11 cellular contexts compared by ENCODE assay signal in genomic region chr1:225654688-225655508, GRCh38. TPM values are rescaled to one million over a fixed set of nuclear protein-coding genes. Genes with fewer than 3 reads are reported as not detected.
DNase-seq lines count a peak whose midpoint lies in the region; ATAC-seq and TF ChIP-seq lines count a peak whose summit lies in the region.
"Had no signal": no experiment of that assay in that cellular context is flagged by ENCODE, and none has a peak within 500 bp of the region (broad histone marks: within the 10 kb centered on the region; RNA-seq: fewer than 3 reads in every experiment).

No MANE protein-coding gene starts in this region.

- no peak overlapping the region for H3K27ac ChIP-seq in CD4-positive, alpha-beta T cell (ENCODE audit: low read depth, low read length)
- peak overlapping the region; percentile 47 for H3K27ac ChIP-seq in parathyroid adenoma
- H3K27ac ChIP-seq: HL-60 had no signal

- H3K79me2 ChIP-seq in Loucy (ENCODE audit: insufficient read depth, low read length) = peaks cover 26% of the 10 kb centered on the region
- no peaks in the 10 kb centered on the region for H3K79me2 ChIP-seq in parathyroid adenoma

- H3K36me3 ChIP-seq in Loucy (ENCODE audit: insufficient read depth, low read length) (no peaks in the 10 kb centered on the region), parathyroid adenoma (ENCODE audit: control insufficient read depth, insufficient read depth, low read length) (no peaks in the 10 kb centered on the region)

- intact Hi-C loops in CD4-positive, alpha-beta T cell (cut with DNase I, micrococcal nuclease) = no loop called here

- H3K4me1 ChIP-seq in Loucy (ENCODE audit: insufficient read depth, low read length, poor library complexity, severe bottlenecking) (peaks cover 24% of the 10 kb centered on the region), parathyroid adenoma (no peaks in the 10 kb centered on the region)

- no peaks in the 10 kb centered on the region for H3K9me3 Mint-ChIP-seq in CD4-positive, alpha-beta T cell
- no peaks in the 10 kb centered on the region for H3K9me3 Mint-ChIP-seq in endothelial cell (ENCODE audit: unreplicated experiment)

- H3K27me3 Mint-ChIP-seq in CD4-positive, alpha-beta T cell = peaks cover 29% of the 10 kb centered on the region
- peaks cover 10% of the 10 kb centered on the region for H3K27me3 Mint-ChIP-seq in endothelial cell (ENCODE audit: unreplicated experiment)

- DNase-seq in CD4-positive, alpha-beta T cell = no peak
- no peak for DNase-seq in endothelial cell (ENCODE audit: low spot score)
- DNase-seq in UCSD-AML1 (lab: John Stamatoyannopoulos, UW; ENCODE audit: unreplicated experiment) = no peak
- no peak for DNase-seq in NOMO-1 treated with DMSO at 0.1 percent for 48 hours (lab: John Stamatoyannopoulos, UW; ENCODE audit: unreplicated experiment)
- DNase-seq in NCI-H446 treated with DMSO at 0.1 percent for 48 hours (lab: John Stamatoyannopoulos, UW) = no peak
- DNase-seq in GM20000 (ENCODE audit: low spot score) = no peak
- DNase-seq: activated CD8-positive, alpha-beta memory T cell treated with anti-CD3 and anti-CD28 coated beads, Interleukin-2, amount 50 U/mL, for 4 hours; NK-92 treated with Interleukin-12 subunit alpha and Interleukin-12 subunit beta, amount 100 ng/mL, for 24 hours had no signal

- H3K9me3 ChIP-seq in CD4-positive, alpha-beta T cell (ENCODE audit: control insufficient read depth, low read length) = no peaks in the 10 kb centered on the region
- H3K9me3 ChIP-seq in Loucy (ENCODE audit: insufficient read depth, low read depth, low read length) (no peaks in the 10 kb centered on the region), parathyroid adenoma (ENCODE audit: control insufficient read depth, low read length) (no peaks in the 10 kb centered on the region)

- H2AFZ ChIP-seq in Loucy (ENCODE audit: low read length) (no peak overlapping the region), parathyroid adenoma (no peak overlapping the region)

- CTCF ChIA-PET in CD4-positive, alpha-beta T cell (lab: Charles Lee) = no interaction called here

- H3K4me2 ChIP-seq in Loucy (ENCODE audit: low read depth, low read length, poor library complexity, severe bottlenecking) (peak overlapping the region; percentile 91), parathyroid adenoma (ENCODE audit: low read length) (no peak overlapping the region)

- H3K4me3 Mint-ChIP-seq in CD4-positive, alpha-beta T cell = peak overlapping the region; percentile 83
- peak overlapping the region; percentile 94 for H3K4me3 Mint-ChIP-seq in endothelial cell (ENCODE audit: unreplicated experiment)

- peaks cover 24% of the 10 kb centered on the region for H3K27me3 ChIP-seq in CD4-positive, alpha-beta T cell (ENCODE audit: control insufficient read depth, insufficient read depth, low read length)
- H3K27me3 ChIP-seq in Loucy (ENCODE audit: insufficient read depth, low read length, poor library complexity, severe bottlenecking) = no peaks in the 10 kb centered on the region
- H3K27me3 ChIP-seq in parathyroid adenoma (ENCODE audit: control insufficient read depth, insufficient read depth, low read length) = no peaks in the 10 kb centered on the region

- H3K36me3 Mint-ChIP-seq in CD4-positive, alpha-beta T cell (ENCODE audit: low read depth) = no peaks in the 10 kb centered on the region
- peaks cover 7% of the 10 kb centered on the region for H3K36me3 Mint-ChIP-seq in endothelial cell (ENCODE audit: low read depth, unreplicated experiment)

- no peak for ATAC-seq in CD4-positive, alpha-beta T cell (ENCODE audit: poor library complexity)

- no peaks in the 10 kb centered on the region for H3K9me2 ChIP-seq in Loucy (replicated peaks; ENCODE audit: low read depth, low read length)

- H3F3A ChIP-seq in Loucy (ENCODE audit: low read depth) = peaks cover 6% of the 10 kb centered on the region; the same call in 1 of the 2 replicates

- POLR2A ChIA-PET in CD4-positive, alpha-beta T cell (lab: Charles Lee) = interaction anchor here (0.9 to 1.6 kb wide), 2 partner anchors 123 to 269 kb away, joined by 4 to 5 read pairs; partner anchors contain the start of genes PYCR2 and SRP9

- H3K9ac ChIP-seq in Loucy (ENCODE audit: low read depth, low read length, poor library complexity, severe bottlenecking) = no peak overlapping the region
- no peak overlapping the region for H3K9ac ChIP-seq in parathyroid adenoma

- H3K4me1 Mint-ChIP-seq in CD4-positive, alpha-beta T cell (ENCODE audit: low read depth) = peaks cover 15% of the 10 kb centered on the region
- peaks cover 9% of the 10 kb centered on the region for H3K4me1 Mint-ChIP-seq in endothelial cell (ENCODE audit: unreplicated experiment)

- H3K27ac Mint-ChIP-seq in CD4-positive, alpha-beta T cell = no peak overlapping the region
- peak overlapping the region; percentile 22 for H3K27ac Mint-ChIP-seq in endothelial cell (ENCODE audit: unreplicated experiment)

- H4K20me1 ChIP-seq in Loucy (ENCODE audit: insufficient read depth, low read length, poor library complexity, severe bottlenecking) = peaks cover 5% of the 10 kb centered on the region

- no peak for TF ChIP-seq CTCF in CD4-positive, alpha-beta T cell (IDR thresholded peaks at IDR 0.05)
- no peak for TF ChIP-seq CTCF in Loucy (conservative IDR thresholded peaks at IDR 0.05; ENCODE audit: low read length)
- no peak for TF ChIP-seq CTCF in endothelial cell (IDR thresholded peaks at IDR 0.05; ENCODE audit: unreplicated experiment)
- TF ChIP-seq CTCF in parathyroid adenoma (IDR thresholded peaks at IDR 0.05) = no peak
- TF ChIP-seq CTCF in GM20000 (IDR thresholded peaks at IDR 0.05; ENCODE audit: extremely low read depth, missing control alignments) = no peak

- H3K4me3 ChIP-seq in Loucy (ENCODE audit: low read length, poor library complexity, severe bottlenecking) (no peak overlapping the region), parathyroid adenoma (ENCODE audit: low read depth, low read length) (no peak overlapping the region)

RNA-seq across cellular contexts. Expression of gene ENAH, which starts 2.0 kb away (rescaled TPM):
- not detected for total RNA-seq in CD4-positive, alpha-beta T cell
- total RNA-seq in endothelial cell (ENCODE audit: unreplicated experiment) = 82.9 TPM

Comparison
In these comparisons a context has a peak if more than half of its experiments do, and no peak if none do; other contexts are left out.
1. RNA of gene ENAH, which starts 2.0 kb away (total RNA-seq): 82.9 TPM in endothelial cell (single experiment); not detected in CD4-positive, alpha-beta T cell; every median in the first group is over 10 times any median in the second.